8 cellular contexts compared by ENCODE assay signal in the genomic region with DNA sequence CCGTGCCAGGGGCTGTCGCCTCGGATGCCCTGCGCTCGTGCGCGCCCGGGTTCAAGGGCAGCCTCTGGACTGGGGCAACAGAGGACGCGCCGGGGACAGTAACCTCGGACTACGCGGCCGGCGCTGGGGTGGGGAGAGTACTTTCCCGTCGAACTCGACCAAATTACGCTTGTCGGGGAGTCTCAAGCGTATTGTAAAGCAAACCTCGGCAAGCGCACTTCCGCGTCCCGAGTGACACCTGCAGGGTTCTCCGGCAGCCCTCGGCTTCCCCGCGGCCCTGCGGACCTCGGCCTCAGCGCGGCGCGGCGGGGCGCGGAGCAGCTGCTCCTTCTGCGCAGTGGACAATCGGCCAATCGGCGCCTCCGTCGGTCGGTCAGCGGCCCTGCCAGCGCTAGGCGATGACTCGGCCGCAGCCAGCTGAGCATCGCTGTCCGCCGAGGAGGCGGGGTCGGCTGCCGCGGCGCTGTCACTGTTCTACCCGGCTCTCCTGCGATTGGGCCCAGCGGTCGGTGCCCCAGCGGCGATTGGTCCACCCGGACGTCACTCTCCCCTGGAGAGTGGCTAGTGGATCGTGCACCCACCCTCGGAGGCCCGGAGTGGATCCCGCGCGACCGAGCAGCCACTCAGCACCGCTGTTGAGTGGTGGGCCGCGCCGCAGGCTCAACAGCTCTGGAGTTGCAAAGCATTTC. TPM values are rescaled to one million over a fixed set of nuclear protein-coding genes. Genes with fewer than 3 reads are reported as not detected.
A peak's percentile ranks its signal among the peaks of the same experiment; 100 is the strongest.
DNase-seq lines count a peak whose midpoint lies in the region; ATAC-seq, FAIRE-seq and TF ChIP-seq lines count a peak whose summit lies in the region.

A gene with protein sequence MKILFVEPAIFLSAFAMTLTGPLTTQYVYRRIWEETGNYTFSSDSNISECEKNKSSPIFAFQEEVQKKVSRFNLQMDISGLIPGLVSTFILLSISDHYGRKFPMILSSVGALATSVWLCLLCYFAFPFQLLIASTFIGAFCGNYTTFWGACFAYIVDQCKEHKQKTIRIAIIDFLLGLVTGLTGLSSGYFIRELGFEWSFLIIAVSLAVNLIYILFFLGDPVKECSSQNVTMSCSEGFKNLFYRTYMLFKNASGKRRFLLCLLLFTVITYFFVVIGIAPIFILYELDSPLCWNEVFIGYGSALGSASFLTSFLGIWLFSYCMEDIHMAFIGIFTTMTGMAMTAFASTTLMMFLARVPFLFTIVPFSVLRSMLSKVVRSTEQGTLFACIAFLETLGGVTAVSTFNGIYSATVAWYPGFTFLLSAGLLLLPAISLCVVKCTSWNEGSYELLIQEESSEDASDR (minus strand): TSS at position 433 of the 689 bp plus-strand sequence. CDS start 972 bp downstream, outside the sequence.

- TF ChIP-seq RAD21 in liver (IDR thresholded peaks at IDR 0.05) (peak; percentile 3 to 13), HepG2 (CRISPR knock-in tag; IDR thresholded peaks at IDR 0.05) (no peak)

- no TSS peak for BruUV-seq in HepG2 (replicated peaks; lab: Mats Ljungman, UMichigan)

- POLR2A ChIA-PET in HepG2 (lab: Yijun Ruan, JAX), result no interaction called here

- no peaks in the 10 kb centered on the region for H3K27me3 ChIP-seq in liver (ENCODE audit: control insufficient read depth in 4 of 4, insufficient read depth in 4 of 4, low read length in 3 of 4)
- H3K27me3 ChIP-seq in HepG2 (ENCODE audit: control insufficient read depth in 1 of 2, insufficient read depth in 2 of 2, low read length in 2 of 2), result 0 out of 5 replicates have a peak, but pooled peaks cover 0 to 2% of the 10 kb centered on the region in 2 experiments
- H3K27me3 ChIP-seq in breast epithelium, result no peaks in the 10 kb centered on the region
- H3K27me3 ChIP-seq in small intestine (ENCODE audit: control insufficient read depth in 2 of 2, insufficient read depth in 2 of 2, low read length in 2 of 2), result no peaks in the 10 kb centered on the region

- TF ChIP-seq CTCF in liver (IDR thresholded peaks at IDR 0.05; ENCODE audit: low read depth, low read length, missing input control), result no peak
- TF ChIP-seq CTCF in HepG2 (CRISPR knock-in tag; IDR thresholded peaks at IDR 0.05), result no peak
- peak; percentile 11; the same call in 1 of the 2 replicates for TF ChIP-seq CTCF in VCaP (conservative IDR thresholded peaks at IDR 0.05)
- TF ChIP-seq CTCF in breast epithelium (IDR thresholded peaks at IDR 0.05), result no peak

- in situ Hi-C loops in HepG2 (cut with HindIII; ENCODE audit: extremely low pct_ligation_motif_present, low pct_unique_long_range_greater_than_20kb), result no loop called here

- FAIRE-seq in HepG2 (lab: Jason Lieb, UNC) (no peak), small intestine (lab: Jason Lieb, UNC) (no peak)

- H3K4me3 ChIP-seq in liver (ENCODE audit: low read depth in 1 of 3, low read length in 3 of 3) (peak within 1 kb of the TSS; percentile 64 to 76 (median 70)), HepG2 (replicated peaks in 1 of 3; ENCODE audit: insufficient read depth in 1 of 3, low read depth in 2 of 3, low read length in 3 of 3) (no peak within 1 kb of the TSS), breast epithelium (peak within 1 kb of the TSS; percentile 70 to 78 (median 73)), iPS-18c (ENCODE audit: insufficient read depth, low read depth, low read length) (peak within 1 kb of the TSS; percentile 78), small intestine (ENCODE audit: low read depth in 1 of 2, low read length in 2 of 2) (peak within 1 kb of the TSS; percentile 73 to 97)

- TF ChIP-seq EP300 in HepG2 (IDR thresholded peaks at IDR 0.05; ENCODE audit: low read depth in 2 of 2, low read length in 2 of 2) (no peak), HepG2 (CRISPR knock-in tag; IDR thresholded peaks at IDR 0.05; ENCODE audit: borderline replicate concordance) (no peak)

- H3K9ac ChIP-seq in liver (ENCODE audit: low read depth in 1 of 2, low read length in 2 of 2), result peak within 1 kb of the TSS; percentile 63 to 75
- H3K9ac ChIP-seq in HepG2 (ENCODE audit: insufficient read depth, low read depth, low read length), result no peak within 1 kb of the TSS

- no peak within 1 kb of the TSS for H2AFZ ChIP-seq in HepG2 (ENCODE audit: low read length)

- DNase-seq in HepG2 (ENCODE audit: low spot score), result no peak
- peak; percentile 54 for DNase-seq in NCI-H2107 (lab: John Stamatoyannopoulos, UW)
- peak; percentile 95 to 97 for DNase-seq in breast epithelium (ENCODE audit: low spot score in 2 of 2)
- peak; percentile 95 for DNase-seq in small intestine

- H3K79me2 ChIP-seq in HepG2 (ENCODE audit: insufficient read depth, low read length), result no peaks in the 10 kb centered on the region

- no peak for TF ChIP-seq POLR2A in HepG2 (IDR thresholded peaks at IDR 0.05; ENCODE audit: insufficient read depth in 1 of 2, low read depth in 2 of 2, low read length in 2 of 2)
- peak; percentile 11 for TF ChIP-seq POLR2A in breast epithelium (IDR thresholded peaks at IDR 0.05)

- no peaks in the 10 kb centered on the region for H4K20me1 ChIP-seq in HepG2 (ENCODE audit: insufficient read depth, low read length)

- H3K27ac ChIP-seq in liver (ENCODE audit: low read depth in 1 of 2, low read length in 2 of 2) (peak within 1 kb of the TSS; percentile 90 to 93), HepG2 (ENCODE audit: extremely low read length, insufficient read depth, low read length) (no peak within 1 kb of the TSS), VCaP (peak within 1 kb of the TSS; percentile 59), breast epithelium (peak within 1 kb of the TSS; percentile 91 to 92), small intestine (ENCODE audit: low read depth in 1 of 2, low read length in 1 of 2) (peak within 1 kb of the TSS; percentile 97 to 100)

- ATAC-seq in HepG2 (no peak), HG03025 (IDR thresholded peaks at IDR 0.05; ENCODE audit: low FRiP score, unreplicated experiment) (peak; percentile 98)

- CTCF ChIA-PET in HepG2 (lab: Yijun Ruan, JAX; ENCODE audit: low intra/inter-chr PET ratio, low total read pairs), result no interaction called here

- intact Hi-C loops in HepG2 (cut with micrococcal nuclease; ENCODE audit: unreplicated experiment) (no loop called here), breast epithelium (cut with DNase I; ENCODE audit: low total_unique reads) (no loop called here)

- H3K4me2 ChIP-seq in HepG2 (ENCODE audit: low read depth, low read length), result no peak within 1 kb of the TSS

- H3K4me1 ChIP-seq in liver (ENCODE audit: control insufficient read depth in 4 of 4, insufficient read depth in 4 of 4, low read length in 3 of 4) (peaks cover 5 to 23% (median 16%) of the 10 kb centered on the region in 4 donors), HepG2 (ENCODE audit: insufficient read depth, low read length) (no peaks in the 10 kb centered on the region), breast epithelium (no peaks in the 10 kb centered on the region), small intestine (ENCODE audit: control insufficient read depth in 2 of 2, insufficient read depth in 1 of 2, low read depth in 1 of 2, low read length in 1 of 2) (peaks cover 4 to 6% of the 10 kb centered on the region in 2 donors)

- WGBS in liver, result under 1% methylated on average over 79 of the region's 79 CpGs
- 74% methylated on average over 30 of the region's 79 CpGs for WGBS in HepG2 (ENCODE audit: low lambda C conversion rate)
- 0% methylated on average over 78 to 79 of the region's 79 CpGs for WGBS in small intestine, 3 donors

- H3K36me3 ChIP-seq in liver (ENCODE audit: control insufficient read depth in 4 of 4, insufficient read depth in 3 of 4, low read depth in 1 of 4, low read length in 3 of 4) (peaks cover 0 to under 1% (median 0%) of the 10 kb centered on the region in 4 donors), HepG2 (replicated peaks in 1 of 2; ENCODE audit: control insufficient read depth in 1 of 2, insufficient read depth in 2 of 2, low read length in 2 of 2) (no peaks in the 10 kb centered on the region), breast epithelium (no peaks in the 10 kb centered on the region), small intestine (ENCODE audit: control insufficient read depth in 2 of 2, insufficient read depth in 2 of 2, low read length in 2 of 2) (no peaks in the 10 kb centered on the region)

- H3K9me3 ChIP-seq in liver (ENCODE audit: control insufficient read depth in 4 of 4, low read length in 3 of 4) (no peaks in the 10 kb centered on the region), HepG2 (ENCODE audit: low read length) (no peaks in the 10 kb centered on the region), breast epithelium (no peaks in the 10 kb centered on the region), iPS-18c (ENCODE audit: control insufficient read depth, insufficient read depth, low read length) (peaks cover 2% of the 10 kb centered on the region), small intestine (ENCODE audit: control insufficient read depth, low read depth) (no peaks in the 10 kb centered on the region)

TF ChIP-seq in liver, 16 proteins besides CTCF, POLR2A, EP300 and RAD21 (continues in another document):
- TF ChIP-seq YY1 (IDR thresholded peaks at IDR 0.05), result no peak

TF ChIP-seq in HepG2, 621 proteins besides CTCF, POLR2A, EP300 and RAD21 (continues in another document):
- TF ChIP-seq RFXANK (CRISPR knock-in tag; IDR thresholded peaks at IDR 0.05), result no peak

RNA-seq across cellular contexts. Expression of the gene that starts here (rescaled TPM):
- 10 to 100 TPM in 1 of 2 donors, 1 to 10 TPM in 1; 7.0 to 63.3 TPM for total RNA-seq in liver
- polyA plus RNA-seq in liver, result 10 to 100 TPM; 27.9 to 37.2 TPM
- not detected in 2 replicates for total RNA-seq in HepG2 (2016; rRNA removed; fragmentation: Illumina TruSeq; extraction: Trizol)
- not detected in 2 replicates for total RNA-seq in HepG2 (2016; cell fraction: cytosol; rRNA removed; fragmentation: Illumina TruSeq; extraction: Trizol; ENCODE audit: low read depth)
- total RNA-seq in HepG2 (2016; cell fraction: insoluble cytoplasmic fraction; rRNA removed; fragmentation: Illumina TruSeq; extraction: Trizol), result not detected in 2 replicates
- total RNA-seq in HepG2 (2016; cell fraction: membrane; rRNA removed; fragmentation: Illumina TruSeq; extraction: Trizol), result not detected in 2 replicates
- total RNA-seq in HepG2 (2016; cell fraction: nucleus; rRNA removed; fragmentation: Illumina TruSeq; extraction: Trizol), result not detected in 2 replicates
- not detected in 2 replicates for polyA plus RNA-seq in HepG2 (2011; rRNA removed)
- not detected in 2 replicates for polyA plus RNA-seq in HepG2 (2011; cell fraction: cytosol; rRNA removed)
- polyA plus RNA-seq in HepG2 (2011; cell fraction: nucleus; rRNA removed), result not detected in 2 replicates
- polyA plus RNA-seq in HepG2 (2012), result not detected in 2 replicates
- not detected in 2 replicates for polyA plus RNA-seq in HepG2 (2016; cell fraction: cytosol; fragmentation: Illumina TruSeq; extraction: Trizol; ENCODE audit: low read depth)
- not detected in 2 replicates for polyA plus RNA-seq in HepG2 (2016; cell fraction: insoluble cytoplasmic fraction; fragmentation: Illumina TruSeq; extraction: Trizol; ENCODE audit: low read depth)
- not detected in 2 replicates for polyA plus RNA-seq in HepG2 (2016; cell fraction: membrane; fragmentation: Illumina TruSeq; extraction: Trizol; ENCODE audit: low read depth)
- polyA plus RNA-seq in HepG2 (2016; cell fraction: nucleus; fragmentation: Illumina TruSeq; extraction: Trizol; ENCODE audit: insufficient read depth, low read depth), result not detected in 2 replicates
- not detected in 2 replicates for polyA minus RNA-seq in HepG2 (2011; rRNA and poly(A)+ RNA removed; ENCODE audit: low replicate concordance)
- polyA minus RNA-seq in HepG2 (2011; cell fraction: cytosol; rRNA and poly(A)+ RNA removed), result not detected in 2 replicates
- polyA minus RNA-seq in HepG2 (2011; cell fraction: nucleus; rRNA and poly(A)+ RNA removed), result not detected in 2 replicates
- total RNA-seq in breast epithelium, result 10 to 100 TPM; 17.1 to 29.7 (median 25.6) TPM
- 10 to 100 TPM; 24.8 to 78.3 (median 51.1) TPM for polyA plus RNA-seq in small intestine

Comparison
In these comparisons a context has a peak if more than half of its experiments do, and no peak if none do; other contexts are left out.
1. RNA of the gene that starts here (total RNA-seq): 7.0 to 63.3 TPM in liver and 17.1 to 29.7 TPM in breast epithelium; not detected in HepG2; every median in the first group is over 4 times any median in the second.
2. RNA of the gene that starts here (polyA plus RNA-seq): 24.8 to 78.3 TPM in small intestine and 27.9 to 37.2 TPM in liver; not detected in HepG2; every median in the first group is over 10 times any median in the second.
3. H3K4me3 ChIP-seq: peak in liver (3 of 3), breast epithelium (3 of 3), iPS-18c (single experiment) and small intestine (2 of 2); none in HepG2 (0 of 3).